In the genomic region with DNA sequence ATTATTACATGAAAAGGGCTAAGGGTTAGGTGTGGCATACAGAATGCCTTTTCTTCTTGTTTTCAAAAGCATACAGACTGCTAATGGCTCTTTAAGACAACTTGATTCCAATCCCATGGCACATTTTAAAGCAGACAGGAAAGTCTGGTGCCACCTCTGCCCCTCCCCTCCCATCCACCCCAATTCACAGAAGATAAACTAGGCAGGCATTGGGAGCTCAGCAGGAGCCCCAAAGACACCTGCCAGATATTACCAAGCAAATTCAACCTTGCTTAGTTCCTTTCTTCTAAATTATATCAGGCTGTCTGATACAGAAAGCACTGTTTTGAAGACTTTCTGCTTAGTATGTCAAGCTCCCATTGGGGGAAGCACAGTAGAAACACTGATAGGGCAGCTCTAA, we compare ENCODE assay signal across 15 cellular contexts. TPM values are rescaled to one million over a fixed set of nuclear protein-coding genes. Genes with fewer than 3 reads are reported as not detected.
A peak's percentile ranks its signal among the peaks of the same experiment; 100 is the strongest.
DNase-seq lines count a peak whose midpoint lies in the region; ATAC-seq, FAIRE-seq and TF ChIP-seq lines count a peak whose summit lies in the region.
"Had no signal": no experiment of that assay in that cellular context is flagged by ENCODE, and none has a peak within 500 bp of the region (broad histone marks: within the 10 kb centered on the region; RNA-seq: fewer than 3 reads in every experiment).

No MANE protein-coding gene starts in this region.

- H4K20me1 ChIP-seq in K562 (replicated peaks; ENCODE audit: control insufficient read depth, insufficient read depth, low read length) = no peaks in the 10 kb centered on the region

- H3K36me3 ChIP-seq in K562 (ENCODE audit: control insufficient read depth, insufficient read depth, low read length) = no peaks in the 10 kb centered on the region
- H3K36me3 ChIP-seq in psoas muscle (ENCODE audit: insufficient read depth in 1 of 2, low read depth in 1 of 2) = peaks cover 0 to 14% of the 10 kb centered on the region in 2 donors

- H3K9me3 ChIP-seq in right cardiac atrium (ENCODE audit: control insufficient read depth, low read length) (no peaks in the 10 kb centered on the region), K562 (replicated peaks; ENCODE audit: control insufficient read depth, insufficient read depth, low read depth, low read length) (no peaks in the 10 kb centered on the region), psoas muscle (no peaks in the 10 kb centered on the region)
- H3K9me3 ChIP-seq: SJCRH30 had no signal

- peak overlapping the region; percentile 52 for H3K27ac ChIP-seq in right cardiac atrium (ENCODE audit: low read length)
- no peak overlapping the region for H3K27ac ChIP-seq in K562 (ENCODE audit: extremely low read depth, low read depth, low read length)
- H3K27ac ChIP-seq in psoas muscle = peak overlapping the region; percentile 98
- H3K27ac ChIP-seq: SJCRH30 had no signal

- no peak for FAIRE-seq in K562 (lab: Jason Lieb, UNC)
- FAIRE-seq: D721Med, GM19239 had no signal

- POLR2A ChIA-PET in K562 (lab: Yijun Ruan, JAX) = interaction anchor here (0.7 to 1.4 kb wide), 4 partner anchors 8 to 13 kb away, joined by 3 to 12 read pairs (median 4); partner anchors contain the start of gene SESN1

- H3K4me3 ChIP-seq in right cardiac atrium (ENCODE audit: low read length) (no peak overlapping the region), K562 (no peak overlapping the region), psoas muscle (peak overlapping the region; percentile 28)
- H3K4me3 ChIP-seq: SJCRH30 had no signal

- peaks cover 7% of the 10 kb centered on the region for H3K4me1 ChIP-seq in right cardiac atrium (ENCODE audit: control insufficient read depth, insufficient read depth, low read length)
- H3K4me1 ChIP-seq in K562 (replicated peaks in 1 of 2; ENCODE audit: control insufficient read depth in 2 of 2, insufficient read depth in 2 of 2, low read length in 2 of 2) = no peaks in the 10 kb centered on the region; a peak in 2 of 5 replicates
- peaks cover 72% of the 10 kb centered on the region for H3K4me1 ChIP-seq in psoas muscle
- H3K4me1 ChIP-seq: SJCRH30 had no signal

- intact Hi-C loops in right cardiac atrium (cut with DNase I) (no loop called here), cardiac septum (cut with DNase I) (no loop called here), K562 (cut with micrococcal nuclease) (no loop called here), psoas muscle (cut with DNase I) (no loop called here)

- TF ChIP-seq EP300 in K562 (IDR thresholded peaks at IDR 0.05; ENCODE audit: low read length) = no peak

- H3K79me2 ChIP-seq in K562 (ENCODE audit: control insufficient read depth, insufficient read depth, low read length) = no peaks in the 10 kb centered on the region

- in situ Hi-C loops in K562 (cut with MboI) = no loop called here

- DNase-seq in right cardiac atrium (no peak), cardiac septum (ENCODE audit: low spot score) (no peak), K562 (ENCODE audit: extremely low read depth in 1 of 4, low spot score in 3 of 4) (no peak), psoas muscle (no peak), OCI-M1 (lab: John Stamatoyannopoulos, UW) (no peak), medulla oblongata (ENCODE audit: extremely low spot score) (no peak)
- no peak for DNase-seq in activated CD4-positive, CD25-positive, alpha-beta regulatory T cell (lab: John Stamatoyannopoulos, UW)
- DNase-seq: CD4-positive, alpha-beta memory T cell; DND-41; GF-D8; NCI-H187 treated with DMSO at 0.1 percent for 48 hours; NCI-H2171; SJCRH30 had no signal

- no peak for TF ChIP-seq POLR2A in K562 (conservative IDR thresholded peaks at IDR 0.05)

- ATAC-seq in right cardiac atrium (no peak), K562 (peak; percentile 46), psoas muscle (no peak)

- peaks cover 3% of the 10 kb centered on the region for H3K9me1 ChIP-seq in K562 (ENCODE audit: control insufficient read depth, insufficient read depth, low read length)

- H3K9ac ChIP-seq in K562 (ENCODE audit: insufficient read depth in 1 of 2, low read depth in 2 of 2, low read length in 2 of 2) = no peak overlapping the region

- H2AFZ ChIP-seq in K562 (ENCODE audit: low read depth, low read length) = no peak overlapping the region

- TF ChIP-seq RAD21 in K562 (CRISPR knock-in tag; conservative IDR thresholded peaks at IDR 0.05 in 1 of 2, IDR thresholded peaks at IDR 0.05 in 1 of 2) = no peak

- TF ChIP-seq CTCF in K562 (IDR thresholded peaks at IDR 0.05 in 2 of 3, conservative IDR thresholded peaks at IDR 0.05 in 1 of 3; ENCODE audit: insufficient read depth in 2 of 3, low read depth in 1 of 3, low read length in 3 of 3) (no peak), psoas muscle (IDR thresholded peaks at IDR 0.05) (no peak)

- H3K27me3 ChIP-seq in right cardiac atrium (ENCODE audit: control insufficient read depth, insufficient read depth) (no peaks in the 10 kb centered on the region), K562 (ENCODE audit: control insufficient read depth in 2 of 2, insufficient read depth in 2 of 2, low read length in 2 of 2) (no peaks in the 10 kb centered on the region), psoas muscle (ENCODE audit: insufficient read depth in 3 of 3, low read length in 2 of 3) (no peaks in the 10 kb centered on the region)
- H3K27me3 ChIP-seq: SJCRH30 had no signal

- BruUV-seq in K562 (replicated peaks; lab: Mats Ljungman, UMichigan) = no TSS peak

- H3K4me2 ChIP-seq in K562 (ENCODE audit: insufficient read depth, low read length) = no peak overlapping the region

- CTCF ChIA-PET in K562 (lab: Yijun Ruan, JAX; ENCODE audit: low intra/inter-chr PET ratio) = no interaction called here

TF ChIP-seq in K562, 482 proteins besides CTCF, POLR2A, EP300 and RAD21 (continues in another document):
- no peak for TF ChIP-seq IRF2 (CRISPR knock-in tag; IDR thresholded peaks at IDR 0.05)

RNA-seq across cellular contexts. Expression of gene SESN1, which starts 13.1 kb away (rescaled TPM):
- 10 to 100 TPM; 26.5 to 60.5 (median 41.2) TPM for total RNA-seq in right cardiac atrium
- 40.8 TPM for polyA plus RNA-seq in right cardiac atrium
- total RNA-seq in cardiac septum = 29.6 TPM
- 8.5 and 25.3 TPM in 2 replicates for total RNA-seq in K562 (2011; cell fraction: chromatin; rRNA removed; ENCODE audit: low replicate concordance)
- 4.8 and 6.3 TPM in 2 replicates for total RNA-seq in K562 (2011; cell fraction: nucleolus; rRNA removed)
- total RNA-seq in K562 (2011; cell fraction: nucleoplasm; rRNA removed) = 9.5 and 18.4 TPM in 2 replicates
- total RNA-seq in K562 (2014; rRNA removed) = 6.4 and 6.8 TPM in 2 replicates
- 9.4 and 9.8 TPM in 2 replicates for total RNA-seq in K562 (2014; rRNA removed; fragmentation: Illumina TruSeq; extraction: Trizol)
- total RNA-seq in K562 (2015; rRNA removed; fragmentation: Illumina TruSeq; extraction: Trizol) = 9.7 and 11.2 TPM in 2 replicates
- 6.6 and 7.4 TPM in 2 replicates for total RNA-seq in K562 (2021)
- polyA plus RNA-seq in K562 (2011; rRNA removed) = 13.0 and 13.3 TPM in 2 replicates
- 2.5 and 5.3 TPM in 2 replicates for polyA plus RNA-seq in K562 (2011; cell fraction: cytosol; rRNA removed)
- polyA plus RNA-seq in K562 (2011; cell fraction: nucleus; rRNA removed) = 5.8 and 10.1 TPM in 2 replicates
- polyA plus RNA-seq in K562 (2012) = 7.7 and 8.8 TPM in 2 replicates
- 8.5 and 8.9 TPM in 2 replicates for polyA plus RNA-seq in K562 (2014; fragmentation: Illumina TruSeq; extraction: Trizol)
- polyA plus RNA-seq in K562 (2014; fragmentation: Nextera tagmentation; extraction: Ambion mirVana) = 1 to 10 TPM; 3.1 to 3.8 TPM
- 6.1 and 6.3 TPM in 2 replicates for polyA plus RNA-seq in K562 (2014; rRNA removed)
- 14.6 and 19.8 TPM in 2 replicates for polyA minus RNA-seq in K562 (2011; rRNA and poly(A)+ RNA removed)
- polyA minus RNA-seq in K562 (2011; cell fraction: cytosol; rRNA and poly(A)+ RNA removed) = 3.3 and 4.3 TPM in 2 replicates
- polyA minus RNA-seq in K562 (2011; cell fraction: nucleus; rRNA and poly(A)+ RNA removed) = 7.8 and 17.0 TPM in 2 replicates
- 100 to 1,000 TPM in 2 of 4 donors, 10 to 100 TPM in 2; 44.4 to 113 (median 95.5) TPM for total RNA-seq in psoas muscle
- polyA plus RNA-seq in psoas muscle = 100 to 1,000 TPM in 2 of 3 donors, 10 to 100 TPM in 1; 15.1 to 176 (median 101) TPM

RNA-seq across cellular contexts. Expression of gene CEP57L1, which starts 13.8 kb away (rescaled TPM):
- 10 to 100 TPM in 1 of 4 donors, 1 to 10 TPM in 3; 7.1 to 10.4 (median 9.1) TPM for total RNA-seq in right cardiac atrium
- polyA plus RNA-seq in right cardiac atrium = 8.2 TPM
- total RNA-seq in cardiac septum = 7.9 TPM
- 19.9 and 82.4 TPM in 2 replicates for total RNA-seq in K562 (2011; cell fraction: chromatin; rRNA removed; ENCODE audit: low replicate concordance)
- 9.7 and 18.8 TPM in 2 replicates for total RNA-seq in K562 (2011; cell fraction: nucleolus; rRNA removed)
- 27.3 and 41.5 TPM in 2 replicates for total RNA-seq in K562 (2011; cell fraction: nucleoplasm; rRNA removed)
- total RNA-seq in K562 (2014; rRNA removed) = 51.0 and 58.0 TPM in 2 replicates
- 80.0 and 85.7 TPM in 2 replicates for total RNA-seq in K562 (2014; rRNA removed; fragmentation: Illumina TruSeq; extraction: Trizol)
- 70.6 and 79.7 TPM in 2 replicates for total RNA-seq in K562 (2015; rRNA removed; fragmentation: Illumina TruSeq; extraction: Trizol)
- 41.8 and 42.4 TPM in 2 replicates for total RNA-seq in K562 (2021)
- polyA plus RNA-seq in K562 (2011; rRNA removed) = 49.9 and 60.7 TPM in 2 replicates
- polyA plus RNA-seq in K562 (2011; cell fraction: cytosol; rRNA removed) = 23.2 and 23.8 TPM in 2 replicates
- polyA plus RNA-seq in K562 (2011; cell fraction: nucleus; rRNA removed) = 24.9 and 33.2 TPM in 2 replicates
- 29.7 and 29.9 TPM in 2 replicates for polyA plus RNA-seq in K562 (2012)
- 52.1 and 61.8 TPM in 2 replicates for polyA plus RNA-seq in K562 (2014; fragmentation: Illumina TruSeq; extraction: Trizol)
- polyA plus RNA-seq in K562 (2014; fragmentation: Nextera tagmentation; extraction: Ambion mirVana) = 10 to 100 TPM; 70.0 to 88.6 TPM
- polyA plus RNA-seq in K562 (2014; rRNA removed) = 39.4 and 49.7 TPM in 2 replicates
- 70.2 and 71.2 TPM in 2 replicates for polyA minus RNA-seq in K562 (2011; rRNA and poly(A)+ RNA removed)
- 21.7 and 24.7 TPM in 2 replicates for polyA minus RNA-seq in K562 (2011; cell fraction: cytosol; rRNA and poly(A)+ RNA removed)
- polyA minus RNA-seq in K562 (2011; cell fraction: nucleus; rRNA and poly(A)+ RNA removed) = 22.1 and 47.1 TPM in 2 replicates
- total RNA-seq in psoas muscle = 1 to 10 TPM; 6.4 to 8.6 (median 6.5) TPM
- polyA plus RNA-seq in psoas muscle = 10 to 100 TPM in 1 of 3 donors, 1 to 10 TPM in 2; 5.1 to 20.7 (median 6.0) TPM
